1 cellular context compared by ENCODE assay signal in the genomic region with DNA sequence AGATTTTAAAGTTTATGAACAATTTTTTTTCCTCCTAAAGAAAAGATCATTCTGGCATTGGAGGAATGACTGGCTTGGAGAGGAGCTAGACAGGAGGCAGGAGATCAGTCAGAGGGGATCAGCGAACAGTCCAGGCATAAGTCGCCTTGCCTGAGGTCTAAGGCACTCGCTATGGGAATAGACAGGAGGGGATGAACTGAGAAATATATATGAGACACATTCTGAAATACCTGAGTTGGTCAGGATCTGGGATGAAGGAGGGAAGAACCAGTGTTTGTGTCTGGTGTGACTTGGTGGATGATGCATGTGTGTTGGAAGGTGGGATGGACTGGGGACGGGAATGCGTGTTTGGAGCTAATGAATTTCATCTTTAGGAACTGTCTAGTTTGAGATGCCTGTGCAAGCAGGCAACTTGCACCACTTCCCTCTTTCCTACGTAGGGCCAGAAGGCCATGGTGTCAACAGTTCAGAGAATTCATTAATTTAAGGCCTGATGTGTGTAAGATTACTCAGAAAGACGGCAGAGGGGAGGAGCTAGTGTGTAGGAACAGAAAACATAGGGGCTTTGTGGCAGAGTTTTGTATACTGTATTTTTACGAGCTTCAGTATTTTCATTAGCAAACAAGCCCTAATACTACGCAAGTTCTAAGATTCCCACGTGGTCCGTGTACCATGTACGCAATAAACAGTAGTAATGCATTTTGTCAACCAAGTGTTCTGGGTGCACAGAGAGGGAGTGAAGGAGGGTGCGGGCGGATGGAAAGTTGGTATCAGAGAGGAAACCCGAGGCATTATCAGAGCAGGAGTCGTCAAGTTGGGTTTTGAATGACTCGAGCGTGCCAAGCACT.
TF ChIP-seq lines count a peak whose summit lies in the region.

No MANE protein-coding gene starts in this region.

TF ChIP-seq in K562, 482 proteins besides CTCF, POLR2A, EP300 and RAD21 (continued from another document):
- TF ChIP-seq, protein P1, sequence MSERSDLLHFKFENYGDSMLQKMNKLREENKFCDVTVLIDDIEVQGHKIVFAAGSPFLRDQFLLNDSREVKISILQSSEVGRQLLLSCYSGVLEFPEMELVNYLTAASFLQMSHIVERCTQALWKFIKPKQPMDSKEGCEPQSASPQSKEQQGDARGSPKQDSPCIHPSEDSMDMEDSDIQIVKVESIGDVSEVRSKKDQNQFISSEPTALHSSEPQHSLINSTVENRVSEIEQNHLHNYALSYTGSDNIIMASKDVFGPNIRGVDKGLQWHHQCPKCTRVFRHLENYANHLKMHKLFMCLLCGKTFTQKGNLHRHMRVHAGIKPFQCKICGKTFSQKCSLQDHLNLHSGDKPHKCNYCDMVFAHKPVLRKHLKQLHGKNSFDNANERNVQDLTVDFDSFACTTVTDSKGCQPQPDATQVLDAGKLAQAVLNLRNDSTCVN (CRISPR knock-in tag; IDR thresholded peaks at IDR 0.05) = 0 out of 2 replicates have a peak, but pooled peaks have one; percentile 49
- TF ChIP-seq EWSR1 (IDR thresholded peaks at IDR 0.05; ENCODE audit: borderline replicate concordance, low read depth, partially characterized antibody) (peak; percentile 77), CREM (IDR thresholded peaks at IDR 0.05; ENCODE audit: low read depth) (peak; percentile 69), ZNF12 (CRISPR knock-in tag; IDR thresholded peaks at IDR 0.05) (0 out of 2 replicates have a peak, but pooled peaks have one; percentile 12), MEIS2 (IDR thresholded peaks at IDR 0.05; ENCODE audit: partially characterized antibody) (peak; percentile 91), ARID1B (IDR thresholded peaks at IDR 0.05) (peak; percentile 63), ZNF263 (CRISPR knock-in tag; IDR thresholded peaks at IDR 0.05; ENCODE audit: borderline replicate concordance) (0 out of 2 replicates have a peak, but pooled peaks have one; percentile 53), PHF20 (IDR thresholded peaks at IDR 0.05; ENCODE audit: partially characterized antibody) (peak; percentile 16), DPF2 (IDR thresholded peaks at IDR 0.05) (0 out of 2 replicates have a peak, but pooled peaks have one; percentile 44)
- TF ChIP-seq, protein P2, sequence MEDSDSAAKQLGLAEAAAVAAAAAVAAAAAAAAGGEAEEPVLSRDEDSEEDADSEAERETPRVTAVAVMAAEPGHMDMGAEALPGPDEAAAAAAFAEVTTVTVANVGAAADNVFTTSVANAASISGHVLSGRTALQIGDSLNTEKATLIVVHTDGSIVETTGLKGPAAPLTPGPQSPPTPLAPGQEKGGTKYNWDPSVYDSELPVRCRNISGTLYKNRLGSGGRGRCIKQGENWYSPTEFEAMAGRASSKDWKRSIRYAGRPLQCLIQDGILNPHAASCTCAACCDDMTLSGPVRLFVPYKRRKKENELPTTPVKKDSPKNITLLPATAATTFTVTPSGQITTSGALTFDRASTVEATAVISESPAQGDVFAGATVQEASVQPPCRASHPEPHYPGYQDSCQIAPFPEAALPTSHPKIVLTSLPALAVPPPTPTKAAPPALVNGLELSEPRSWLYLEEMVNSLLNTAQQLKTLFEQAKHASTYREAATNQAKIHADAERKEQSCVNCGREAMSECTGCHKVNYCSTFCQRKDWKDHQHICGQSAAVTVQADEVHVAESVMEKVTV (CRISPR knock-in tag; IDR thresholded peaks at IDR 0.05) = no peak
- TF ChIP-seq, protein P3, sequence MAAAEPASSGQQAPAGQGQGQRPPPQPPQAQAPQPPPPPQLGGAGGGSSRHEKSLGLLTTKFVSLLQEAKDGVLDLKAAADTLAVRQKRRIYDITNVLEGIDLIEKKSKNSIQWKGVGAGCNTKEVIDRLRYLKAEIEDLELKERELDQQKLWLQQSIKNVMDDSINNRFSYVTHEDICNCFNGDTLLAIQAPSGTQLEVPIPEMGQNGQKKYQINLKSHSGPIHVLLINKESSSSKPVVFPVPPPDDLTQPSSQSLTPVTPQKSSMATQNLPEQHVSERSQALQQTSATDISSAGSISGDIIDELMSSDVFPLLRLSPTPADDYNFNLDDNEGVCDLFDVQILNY (CRISPR knock-in tag; IDR thresholded peaks at IDR 0.05) = no peak
- TF ChIP-seq, protein P4, sequence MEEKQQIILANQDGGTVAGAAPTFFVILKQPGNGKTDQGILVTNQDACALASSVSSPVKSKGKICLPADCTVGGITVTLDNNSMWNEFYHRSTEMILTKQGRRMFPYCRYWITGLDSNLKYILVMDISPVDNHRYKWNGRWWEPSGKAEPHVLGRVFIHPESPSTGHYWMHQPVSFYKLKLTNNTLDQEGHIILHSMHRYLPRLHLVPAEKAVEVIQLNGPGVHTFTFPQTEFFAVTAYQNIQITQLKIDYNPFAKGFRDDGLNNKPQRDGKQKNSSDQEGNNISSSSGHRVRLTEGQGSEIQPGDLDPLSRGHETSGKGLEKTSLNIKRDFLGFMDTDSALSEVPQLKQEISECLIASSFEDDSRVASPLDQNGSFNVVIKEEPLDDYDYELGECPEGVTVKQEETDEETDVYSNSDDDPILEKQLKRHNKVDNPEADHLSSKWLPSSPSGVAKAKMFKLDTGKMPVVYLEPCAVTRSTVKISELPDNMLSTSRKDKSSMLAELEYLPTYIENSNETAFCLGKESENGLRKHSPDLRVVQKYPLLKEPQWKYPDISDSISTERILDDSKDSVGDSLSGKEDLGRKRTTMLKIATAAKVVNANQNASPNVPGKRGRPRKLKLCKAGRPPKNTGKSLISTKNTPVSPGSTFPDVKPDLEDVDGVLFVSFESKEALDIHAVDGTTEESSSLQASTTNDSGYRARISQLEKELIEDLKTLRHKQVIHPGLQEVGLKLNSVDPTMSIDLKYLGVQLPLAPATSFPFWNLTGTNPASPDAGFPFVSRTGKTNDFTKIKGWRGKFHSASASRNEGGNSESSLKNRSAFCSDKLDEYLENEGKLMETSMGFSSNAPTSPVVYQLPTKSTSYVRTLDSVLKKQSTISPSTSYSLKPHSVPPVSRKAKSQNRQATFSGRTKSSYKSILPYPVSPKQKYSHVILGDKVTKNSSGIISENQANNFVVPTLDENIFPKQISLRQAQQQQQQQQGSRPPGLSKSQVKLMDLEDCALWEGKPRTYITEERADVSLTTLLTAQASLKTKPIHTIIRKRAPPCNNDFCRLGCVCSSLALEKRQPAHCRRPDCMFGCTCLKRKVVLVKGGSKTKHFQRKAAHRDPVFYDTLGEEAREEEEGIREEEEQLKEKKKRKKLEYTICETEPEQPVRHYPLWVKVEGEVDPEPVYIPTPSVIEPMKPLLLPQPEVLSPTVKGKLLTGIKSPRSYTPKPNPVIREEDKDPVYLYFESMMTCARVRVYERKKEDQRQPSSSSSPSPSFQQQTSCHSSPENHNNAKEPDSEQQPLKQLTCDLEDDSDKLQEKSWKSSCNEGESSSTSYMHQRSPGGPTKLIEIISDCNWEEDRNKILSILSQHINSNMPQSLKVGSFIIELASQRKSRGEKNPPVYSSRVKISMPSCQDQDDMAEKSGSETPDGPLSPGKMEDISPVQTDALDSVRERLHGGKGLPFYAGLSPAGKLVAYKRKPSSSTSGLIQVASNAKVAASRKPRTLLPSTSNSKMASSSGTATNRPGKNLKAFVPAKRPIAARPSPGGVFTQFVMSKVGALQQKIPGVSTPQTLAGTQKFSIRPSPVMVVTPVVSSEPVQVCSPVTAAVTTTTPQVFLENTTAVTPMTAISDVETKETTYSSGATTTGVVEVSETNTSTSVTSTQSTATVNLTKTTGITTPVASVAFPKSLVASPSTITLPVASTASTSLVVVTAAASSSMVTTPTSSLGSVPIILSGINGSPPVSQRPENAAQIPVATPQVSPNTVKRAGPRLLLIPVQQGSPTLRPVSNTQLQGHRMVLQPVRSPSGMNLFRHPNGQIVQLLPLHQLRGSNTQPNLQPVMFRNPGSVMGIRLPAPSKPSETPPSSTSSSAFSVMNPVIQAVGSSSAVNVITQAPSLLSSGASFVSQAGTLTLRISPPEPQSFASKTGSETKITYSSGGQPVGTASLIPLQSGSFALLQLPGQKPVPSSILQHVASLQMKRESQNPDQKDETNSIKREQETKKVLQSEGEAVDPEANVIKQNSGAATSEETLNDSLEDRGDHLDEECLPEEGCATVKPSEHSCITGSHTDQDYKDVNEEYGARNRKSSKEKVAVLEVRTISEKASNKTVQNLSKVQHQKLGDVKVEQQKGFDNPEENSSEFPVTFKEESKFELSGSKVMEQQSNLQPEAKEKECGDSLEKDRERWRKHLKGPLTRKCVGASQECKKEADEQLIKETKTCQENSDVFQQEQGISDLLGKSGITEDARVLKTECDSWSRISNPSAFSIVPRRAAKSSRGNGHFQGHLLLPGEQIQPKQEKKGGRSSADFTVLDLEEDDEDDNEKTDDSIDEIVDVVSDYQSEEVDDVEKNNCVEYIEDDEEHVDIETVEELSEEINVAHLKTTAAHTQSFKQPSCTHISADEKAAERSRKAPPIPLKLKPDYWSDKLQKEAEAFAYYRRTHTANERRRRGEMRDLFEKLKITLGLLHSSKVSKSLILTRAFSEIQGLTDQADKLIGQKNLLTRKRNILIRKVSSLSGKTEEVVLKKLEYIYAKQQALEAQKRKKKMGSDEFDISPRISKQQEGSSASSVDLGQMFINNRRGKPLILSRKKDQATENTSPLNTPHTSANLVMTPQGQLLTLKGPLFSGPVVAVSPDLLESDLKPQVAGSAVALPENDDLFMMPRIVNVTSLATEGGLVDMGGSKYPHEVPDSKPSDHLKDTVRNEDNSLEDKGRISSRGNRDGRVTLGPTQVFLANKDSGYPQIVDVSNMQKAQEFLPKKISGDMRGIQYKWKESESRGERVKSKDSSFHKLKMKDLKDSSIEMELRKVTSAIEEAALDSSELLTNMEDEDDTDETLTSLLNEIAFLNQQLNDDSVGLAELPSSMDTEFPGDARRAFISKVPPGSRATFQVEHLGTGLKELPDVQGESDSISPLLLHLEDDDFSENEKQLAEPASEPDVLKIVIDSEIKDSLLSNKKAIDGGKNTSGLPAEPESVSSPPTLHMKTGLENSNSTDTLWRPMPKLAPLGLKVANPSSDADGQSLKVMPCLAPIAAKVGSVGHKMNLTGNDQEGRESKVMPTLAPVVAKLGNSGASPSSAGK (IDR thresholded peaks at IDR 0.05) = no peak
- TF ChIP-seq, protein P5, sequence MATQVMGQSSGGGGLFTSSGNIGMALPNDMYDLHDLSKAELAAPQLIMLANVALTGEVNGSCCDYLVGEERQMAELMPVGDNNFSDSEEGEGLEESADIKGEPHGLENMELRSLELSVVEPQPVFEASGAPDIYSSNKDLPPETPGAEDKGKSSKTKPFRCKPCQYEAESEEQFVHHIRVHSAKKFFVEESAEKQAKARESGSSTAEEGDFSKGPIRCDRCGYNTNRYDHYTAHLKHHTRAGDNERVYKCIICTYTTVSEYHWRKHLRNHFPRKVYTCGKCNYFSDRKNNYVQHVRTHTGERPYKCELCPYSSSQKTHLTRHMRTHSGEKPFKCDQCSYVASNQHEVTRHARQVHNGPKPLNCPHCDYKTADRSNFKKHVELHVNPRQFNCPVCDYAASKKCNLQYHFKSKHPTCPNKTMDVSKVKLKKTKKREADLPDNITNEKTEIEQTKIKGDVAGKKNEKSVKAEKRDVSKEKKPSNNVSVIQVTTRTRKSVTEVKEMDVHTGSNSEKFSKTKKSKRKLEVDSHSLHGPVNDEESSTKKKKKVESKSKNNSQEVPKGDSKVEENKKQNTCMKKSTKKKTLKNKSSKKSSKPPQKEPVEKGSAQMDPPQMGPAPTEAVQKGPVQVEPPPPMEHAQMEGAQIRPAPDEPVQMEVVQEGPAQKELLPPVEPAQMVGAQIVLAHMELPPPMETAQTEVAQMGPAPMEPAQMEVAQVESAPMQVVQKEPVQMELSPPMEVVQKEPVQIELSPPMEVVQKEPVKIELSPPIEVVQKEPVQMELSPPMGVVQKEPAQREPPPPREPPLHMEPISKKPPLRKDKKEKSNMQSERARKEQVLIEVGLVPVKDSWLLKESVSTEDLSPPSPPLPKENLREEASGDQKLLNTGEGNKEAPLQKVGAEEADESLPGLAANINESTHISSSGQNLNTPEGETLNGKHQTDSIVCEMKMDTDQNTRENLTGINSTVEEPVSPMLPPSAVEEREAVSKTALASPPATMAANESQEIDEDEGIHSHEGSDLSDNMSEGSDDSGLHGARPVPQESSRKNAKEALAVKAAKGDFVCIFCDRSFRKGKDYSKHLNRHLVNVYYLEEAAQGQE (CRISPR knock-in tag; IDR thresholded peaks at IDR 0.05; ENCODE audit: low read depth) = no peak
